8 cellular contexts compared by ENCODE assay signal in genomic region chr19:18895038-18895827, GRCh38. TPM values are rescaled to one million over a fixed set of nuclear protein-coding genes. Genes with fewer than 3 reads are reported as not detected.
DNase-seq lines count a peak whose midpoint lies in the region; ATAC-seq, FAIRE-seq and TF ChIP-seq lines count a peak whose summit lies in the region.

No MANE protein-coding gene starts in this region.

- peak overlapping the region; percentile 85 for H3K27ac ChIP-seq in VCaP
- H3K27ac ChIP-seq in gastroesophageal sphincter = peak overlapping the region in 3 of 4 donors; percentile 2 to 55 (median 50)
- H3K27ac ChIP-seq in pancreas = no peak overlapping the region

- FAIRE-seq in pancreas (lab: Jason Lieb, UNC) = no peak

- DNase-seq in Caki2 (ENCODE audit: low read depth) (peak; percentile 72), HuH-7 (ENCODE audit: low spot score) (peak; percentile 100), pancreas (peak in 2 of 6 donors; percentile 74 to 79), inferior parietal cortex (ENCODE audit: extremely low spot score) (no peak), NCI-H1048 (lab: John Stamatoyannopoulos, UW) (no peak)
- no peak for DNase-seq in stimulated activated naive CD4-positive, alpha-beta T cell treated with Interleukin-2 at 50 U/mL for 16 hours (lab: John Stamatoyannopoulos, UW)

- peak overlapping the region; percentile 4 to 52 for H3K4me3 ChIP-seq in gastroesophageal sphincter
- H3K4me3 ChIP-seq in pancreas = peak overlapping the region in 2 of 4 donors; percentile 8 to 35

- no CpG with 5 or more reads among the region's 73 CpGs for WGBS in gastroesophageal sphincter (ENCODE audit: low coverage in 1 of 2), 2 donors
- 1% methylated on average over 59 to 73 of the region's 73 CpGs for WGBS in pancreas, 2 donors

- TF ChIP-seq EP300 in gastroesophageal sphincter (IDR thresholded peaks at IDR 0.05) = no peak

- in situ Hi-C loops in Caki2 (cut with HindIII; ENCODE audit: low pct_unique_long_range_greater_than_20kb, low sequenced_read_pairs) = no loop called here

- H3K27me3 ChIP-seq in gastroesophageal sphincter = peaks cover 50% of the 10 kb centered on the region
- peaks cover 0 to 10% (median 0%) of the 10 kb centered on the region in 4 donors for H3K27me3 ChIP-seq in pancreas

- ATAC-seq in gastroesophageal sphincter (peak; percentile 26), pancreas (peak; percentile 30 to 75 (median 63))

- H3K4me1 ChIP-seq in gastroesophageal sphincter (peaks cover 0 to 30% (median 14%) of the 10 kb centered on the region in 3 donors), pancreas (no peaks in the 10 kb centered on the region)

- no peaks in the 10 kb centered on the region for H3K9me3 ChIP-seq in gastroesophageal sphincter
- no peaks in the 10 kb centered on the region for H3K9me3 ChIP-seq in pancreas

- intact Hi-C loops in pancreas (cut with DNase I) = loop anchor here in 1 of 3 donors (10.0 kb wide), 1 partner anchor 90 kb away; no protein-coding TSS in a partner anchor

- H3K36me3 ChIP-seq in gastroesophageal sphincter (peaks cover 0 to 20% of the 10 kb centered on the region in 2 donors), pancreas (peaks cover 0 to 11% (median 5%) of the 10 kb centered on the region in 3 donors)

- TF ChIP-seq CTCF in VCaP (conservative IDR thresholded peaks at IDR 0.05) (peak; percentile 88), gastroesophageal sphincter (IDR thresholded peaks at IDR 0.05) (peak in 3 of 4 experiments; percentile 13 to 37 (median 14)), pancreas (IDR thresholded peaks at IDR 0.05) (no peak)

- no peak for TF ChIP-seq POLR2A in gastroesophageal sphincter (IDR thresholded peaks at IDR 0.05)

RNA-seq across cellular contexts. Expression of gene CERS1, which starts 0.7 kb away (rescaled TPM):
- 7.7 and 13.1 TPM in 2 replicates for total RNA-seq in Caki2 (2014; rRNA removed; shearing (Covaris generic); ENCODE audit: low replicate concordance)
- 1 to 10 TPM in 1 of 4 donors, under 1 TPM in 2, not detected in 1; 0.73 to 1.3 (median 0.81) TPM for total RNA-seq in gastroesophageal sphincter
- under 1 TPM; 0.16 to 0.75 (median 0.33) TPM for total RNA-seq in pancreas
- polyA plus RNA-seq in pancreas = 1 to 10 TPM; 1.7 to 8.3 TPM

RNA-seq across cellular contexts. Expression of gene COPE, which starts 24.0 kb away (rescaled TPM):
- 596 and 615 TPM in 2 replicates for total RNA-seq in Caki2 (2014; rRNA removed; shearing (Covaris generic); ENCODE audit: low replicate concordance)
- total RNA-seq in gastroesophageal sphincter = 100 to 1,000 TPM; 121 to 195 (median 152) TPM
- 100 to 1,000 TPM in 1 of 6 donors, 10 to 100 TPM in 5; 58.2 to 107 (median 91.2) TPM for total RNA-seq in pancreas
- 100 to 1,000 TPM; 152 to 200 TPM for polyA plus RNA-seq in pancreas

RNA-seq across cellular contexts. Expression of gene DDX49, which starts 24.3 kb away (rescaled TPM):
- total RNA-seq in Caki2 (2014; rRNA removed; shearing (Covaris generic); ENCODE audit: low replicate concordance) = 91.7 and 101 TPM in 2 replicates
- total RNA-seq in gastroesophageal sphincter = 10 to 100 TPM; 36.1 to 61.0 (median 46.9) TPM
- 10 to 100 TPM; 17.5 to 30.9 (median 24.0) TPM for total RNA-seq in pancreas
- 10 to 100 TPM; 40.3 to 42.2 TPM for polyA plus RNA-seq in pancreas

RNA-seq across cellular contexts. Expression of gene HOMER3, which starts 45.8 kb away (rescaled TPM):
- 115 and 131 TPM in 2 replicates for total RNA-seq in Caki2 (2014; rRNA removed; shearing (Covaris generic); ENCODE audit: low replicate concordance)
- total RNA-seq in gastroesophageal sphincter (10 to 100 TPM; 22.7 to 48.5 (median 33.2) TPM), pancreas (10 to 100 TPM in 1 of 6 donors, 1 to 10 TPM in 5; 3.7 to 15.2 (median 5.3) TPM)
- polyA plus RNA-seq in pancreas = 10 to 100 TPM; 19.4 to 24.8 TPM

Comparison
In these comparisons a context has a peak if more than half of its experiments do, and no peak if none do; other contexts are left out.
1. DNase-seq: peak in Caki2 (single experiment) and HuH-7 (single experiment); none in inferior parietal cortex (single experiment), NCI-H1048 (single experiment) and stimulated activated naive CD4-positive, alpha-beta T cell treated with Interleukin-2 at 50 U/mL for 16 hours (single experiment).
2. H3K27ac ChIP-seq: peak in VCaP (single experiment) and gastroesophageal sphincter (3 of 4); none in pancreas (0 of 4).
3. CTCF ChIP-seq: peak in VCaP (single experiment) and gastroesophageal sphincter (3 of 4); none in pancreas (0 of 4).